Comparison of ENCODE assay signal across 1 cellular context in genomic region chr12:210277-211141, GRCh38.
A peak's percentile ranks its signal among the peaks of the same experiment; 100 is the strongest.
TF ChIP-seq lines count a peak whose summit lies in the region.

No MANE protein-coding gene starts in this region.

TF ChIP-seq in HepG2, 621 proteins besides CTCF, POLR2A, EP300 and RAD21 (continued from another document and continues in another):
- TF ChIP-seq MLXIP (CRISPR knock-in tag; IDR thresholded peaks at IDR 0.05; ENCODE audit: borderline replicate concordance) (peak; percentile 38; the same call in 1 of the 2 replicates), HMG20B (CRISPR knock-in tag; conservative IDR thresholded peaks at IDR 0.05) (peak; percentile 100), SMARCE1 (IDR thresholded peaks at IDR 0.05; ENCODE audit: borderline replicate concordance) (no peak), NKX3-1 (CRISPR knock-in tag; IDR thresholded peaks at IDR 0.05) (peak; percentile 83), ZNF281 (CRISPR knock-in tag; IDR thresholded peaks at IDR 0.05; ENCODE audit: borderline replicate concordance) (peak; percentile 91; the same call in 1 of the 2 replicates), ATM (IDR thresholded peaks at IDR 0.05; ENCODE audit: borderline replicate concordance) (no peak), ZNF501 (CRISPR knock-in tag; IDR thresholded peaks at IDR 0.05) (peak; percentile 78; the same call in 1 of the 2 replicates), ZNF614 (CRISPR knock-in tag; IDR thresholded peaks at IDR 0.05; ENCODE audit: borderline replicate concordance) (peak; percentile 95), ZNF350 (CRISPR knock-in tag; IDR thresholded peaks at IDR 0.05; ENCODE audit: borderline replicate concordance, low read depth) (peak; percentile 98), BORCS8-MEF2B (CRISPR knock-in tag; IDR thresholded peaks at IDR 0.05) (peak; percentile 96), ZMYM3 (CRISPR knock-in tag; IDR thresholded peaks at IDR 0.05) (peak; percentile 93), ZNF883 (CRISPR knock-in tag; IDR thresholded peaks at IDR 0.05; ENCODE audit: not compliant biosample characterization) (no peak), PTBP1 (IDR thresholded peaks at IDR 0.05; ENCODE audit: low read depth, low read length, poor library complexity, severe bottlenecking) (no peak), BCL3 (CRISPR knock-in tag; IDR thresholded peaks at IDR 0.05) (peak; percentile 84), ZBTB4 (CRISPR knock-in tag; IDR thresholded peaks at IDR 0.05; ENCODE audit: borderline replicate concordance) (peak; percentile 94; the same call in 1 of the 2 replicates), EEA1 (CRISPR knock-in tag; IDR thresholded peaks at IDR 0.05; ENCODE audit: borderline replicate concordance) (no peak), BRD4 (CRISPR knock-in tag; IDR thresholded peaks at IDR 0.05) (no peak), FOXK2 (IDR thresholded peaks at IDR 0.05) (peak; percentile 98), AFF4 (CRISPR knock-in tag; IDR thresholded peaks at IDR 0.05) (no peak), TRAFD1 (CRISPR knock-in tag; IDR thresholded peaks at IDR 0.05; ENCODE audit: borderline replicate concordance) (peak; percentile 38; the same call in 1 of the 2 replicates), ZNF264 (CRISPR knock-in tag; IDR thresholded peaks at IDR 0.05) (peak; percentile 91), ZNF780A (CRISPR knock-in tag; IDR thresholded peaks at IDR 0.05) (no peak; the same call in 1 of the 2 replicates), ZNF468 (CRISPR knock-in tag; IDR thresholded peaks at IDR 0.05) (peak; percentile 55; the same call in 1 of the 2 replicates), KMT2B (CRISPR knock-in tag; IDR thresholded peaks at IDR 0.05) (0 out of 2 replicates have a peak, but pooled peaks have one; percentile 50), MEIS2 (CRISPR knock-in tag; IDR thresholded peaks at IDR 0.05) (peak; percentile 100), HOXA7 (CRISPR knock-in tag; IDR thresholded peaks at IDR 0.05) (no peak), REPIN1 (CRISPR knock-in tag; IDR thresholded peaks at IDR 0.05; ENCODE audit: borderline replicate concordance, low read depth) (peak; percentile 96), ZNF670 (CRISPR knock-in tag; IDR thresholded peaks at IDR 0.05; ENCODE audit: borderline replicate concordance) (peak; percentile 92), CCDC6 (CRISPR knock-in tag; IDR thresholded peaks at IDR 0.05) (peak; percentile 96), BRCA1 (CRISPR knock-in tag; IDR thresholded peaks at IDR 0.05) (peak; percentile 96), LRRFIP1 (CRISPR knock-in tag; conservative IDR thresholded peaks at IDR 0.05) (no peak), KDM2A (CRISPR knock-in tag; IDR thresholded peaks at IDR 0.05; ENCODE audit: borderline replicate concordance, low read depth) (peak; percentile 92), RFXANK (CRISPR knock-in tag; IDR thresholded peaks at IDR 0.05) (no peak), SNAI1 (CRISPR knock-in tag; IDR thresholded peaks at IDR 0.05; ENCODE audit: borderline replicate concordance) (peak; percentile 88; the same call in 1 of the 2 replicates), ZNF660 (CRISPR knock-in tag; IDR thresholded peaks at IDR 0.05; ENCODE audit: borderline replicate concordance, low read depth) (no peak), ZNF451 (CRISPR knock-in tag; IDR thresholded peaks at IDR 0.05) (0 out of 2 replicates have a peak, but pooled peaks have one; percentile 79), JUND (CRISPR knock-in tag; IDR thresholded peaks at IDR 0.05) (peak; percentile 93), TSC22D2 (CRISPR knock-in tag; IDR thresholded peaks at IDR 0.05; ENCODE audit: borderline replicate concordance) (peak; percentile 78; the same call in 1 of the 2 replicates), MEIS1 (CRISPR knock-in tag; IDR thresholded peaks at IDR 0.05; ENCODE audit: borderline replicate concordance) (peak; percentile 98), USF2 (IDR thresholded peaks at IDR 0.05; ENCODE audit: low read depth, low read length) (no peak; the same call in 1 of the 2 replicates), USF2 (CRISPR knock-in tag; IDR thresholded peaks at IDR 0.05; ENCODE audit: borderline replicate concordance) (no peak; the same call in 1 of the 2 replicates)
